9 cellular contexts compared by ENCODE assay signal in the genomic region with DNA sequence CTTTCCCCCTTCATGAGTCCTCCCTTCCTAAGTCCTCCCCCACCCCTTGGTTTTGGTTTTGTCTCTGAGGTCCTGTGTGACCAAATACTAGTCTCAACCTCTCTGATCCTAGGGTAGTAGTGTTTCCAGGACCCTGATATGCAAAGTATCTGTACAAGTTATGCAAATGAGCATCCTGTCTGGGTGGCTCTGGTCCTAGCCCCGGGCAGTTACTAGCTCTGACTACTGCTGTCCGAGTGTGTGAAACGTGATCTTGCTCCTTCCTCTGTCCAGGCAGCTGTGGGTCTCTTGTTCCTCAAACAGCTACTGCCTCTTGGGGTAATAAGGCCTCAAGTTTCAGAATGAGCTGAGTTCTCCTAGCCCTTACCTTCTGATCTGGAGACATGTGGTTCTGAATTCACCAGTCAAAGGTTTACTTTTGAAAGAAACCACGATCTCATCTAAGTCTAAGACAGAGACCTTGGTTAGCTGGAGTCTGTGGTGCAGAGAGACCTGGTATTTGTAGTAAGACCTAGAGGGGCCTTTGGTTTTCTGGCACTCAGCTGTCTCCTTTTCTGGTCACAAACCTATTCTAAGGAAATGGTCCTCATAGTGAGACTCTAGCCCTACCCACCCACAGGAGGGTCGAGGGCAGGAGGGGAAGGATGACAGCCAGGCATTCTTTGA. TPM values are rescaled to one million over a fixed set of nuclear protein-coding genes. Genes with fewer than 3 reads are reported as not detected.
A peak's percentile ranks its signal among the peaks of the same experiment; 100 is the strongest.
DNase-seq lines count a peak whose midpoint lies in the region; ATAC-seq and TF ChIP-seq lines count a peak whose summit lies in the region.
"Had no signal": no experiment of that assay in that cellular context is flagged by ENCODE, and none has a peak within 500 bp of the region (broad histone marks: within the 10 kb centered on the region; RNA-seq: fewer than 3 reads in every experiment).

No MANE protein-coding gene starts in this region.

- no peak for TF ChIP-seq POLR2A in ovary (IDR thresholded peaks at IDR 0.05)

- H3K4me1 ChIP-seq in ovary (ENCODE audit: insufficient read depth) = no peaks in the 10 kb centered on the region

- no peak overlapping the region for H3K4me3 ChIP-seq in ovary
- H3K4me3 ChIP-seq: BLaER1 had no signal

- peak; percentile 80 for DNase-seq in activated CD8-positive, alpha-beta memory T cell treated with anti-CD3 and anti-CD28 coated beads for 24 hours
- no peak for DNase-seq in activated CD8-positive, alpha-beta memory T cell treated with anti-CD3 and anti-CD28 coated beads, Interleukin-2, amount 50 U/mL, for 4 hours
- DNase-seq in NCI-H526 (lab: John Stamatoyannopoulos, UW) (peak; percentile 95 to 98), SK-N-DZ (ENCODE audit: low spot score) (no peak), T1000 (lab: John Stamatoyannopoulos, UW) (no peak), ovary (no peak)

- TF ChIP-seq EP300 in ovary (IDR thresholded peaks at IDR 0.05) = no peak

- intact Hi-C loops in ovary (cut with DNase I) = loop anchor here in 1 of 4 donors (10.0 kb wide), 1 partner anchor 175 kb away; no protein-coding TSS in a partner anchor

- no peaks in the 10 kb centered on the region for H3K27me3 ChIP-seq in ovary
- H3K27me3 ChIP-seq: BLaER1 had no signal

- 46 to 51% (median 50%) methylated on average over 5 of the region's 5 CpGs for WGBS in ovary, 3 donors

- no peak for TF ChIP-seq CTCF in ovary (IDR thresholded peaks at IDR 0.05)

- H3K9me3 ChIP-seq in ovary = no peaks in the 10 kb centered on the region
- H3K9me3 ChIP-seq: BLaER1 had no signal

- no peak overlapping the region for H3K27ac ChIP-seq in ovary
- H3K27ac ChIP-seq: BLaER1 had no signal

- H3K36me3 ChIP-seq in ovary = no peaks in the 10 kb centered on the region

- peak; percentile 84 for ATAC-seq in HG02610 (IDR thresholded peaks at IDR 0.05; ENCODE audit: unreplicated experiment)
- peak; percentile 40 for ATAC-seq in esophagus mucosa

RNA-seq across cellular contexts. Expression of gene IL19, which starts 31.0 kb away (rescaled TPM):
- total RNA-seq in esophagus mucosa (5.5 TPM), ovary (not detected)
- polyA plus RNA-seq in SK-N-DZ (2014; cell fraction: cytosol; rRNA removed) = not detected in 2 replicates
- polyA plus RNA-seq in SK-N-DZ (2014; cell fraction: nucleus; rRNA removed) = not detected in 2 replicates
- polyA plus RNA-seq in ovary = not detected

RNA-seq across cellular contexts. Expression of gene IL10, which starts 32.8 kb away (rescaled TPM):
- total RNA-seq in esophagus mucosa (0.84 TPM), ovary (1 to 10 TPM in 3 of 7 donors, under 1 TPM in 3, not detected in 1; 0.25 to 2.7 (median 0.94) TPM)
- not detected in 2 replicates for polyA plus RNA-seq in SK-N-DZ (2014; cell fraction: cytosol; rRNA removed)
- not detected in 2 replicates for polyA plus RNA-seq in SK-N-DZ (2014; cell fraction: nucleus; rRNA removed)
- polyA plus RNA-seq in ovary = 1 to 10 TPM; 3.2 to 4.0 TPM

RNA-seq across cellular contexts. Expression of gene MAPKAPK2, which starts 54.8 kb away (rescaled TPM):
- total RNA-seq in esophagus mucosa (47.3 TPM), ovary (10 to 100 TPM; 28.4 to 71.2 (median 66.2) TPM)
- polyA plus RNA-seq in SK-N-DZ (2014; cell fraction: cytosol; rRNA removed) = 6.2 and 9.1 TPM in 2 replicates
- polyA plus RNA-seq in SK-N-DZ (2014; cell fraction: nucleus; rRNA removed) = 10.9 and 15.0 TPM in 2 replicates
- polyA plus RNA-seq in ovary = 10 to 100 TPM; 34.5 to 64.7 TPM

Comparison
In these comparisons a context has a peak if more than half of its experiments do, and no peak if none do; other contexts are left out.
1. DNase-seq: peak in activated CD8-positive, alpha-beta memory T cell treated with anti-CD3 and anti-CD28 coated beads for 24 hours (single experiment) and NCI-H526 (2 of 2); none in activated CD8-positive, alpha-beta memory T cell treated with anti-CD3 and anti-CD28 coated beads, Interleukin-2, amount 50 U/mL, for 4 hours (single experiment), SK-N-DZ (single experiment), T1000 (single experiment) and ovary (0 of 5).